Comparison of ENCODE assay signal across 1 cellular context in the genomic region with DNA sequence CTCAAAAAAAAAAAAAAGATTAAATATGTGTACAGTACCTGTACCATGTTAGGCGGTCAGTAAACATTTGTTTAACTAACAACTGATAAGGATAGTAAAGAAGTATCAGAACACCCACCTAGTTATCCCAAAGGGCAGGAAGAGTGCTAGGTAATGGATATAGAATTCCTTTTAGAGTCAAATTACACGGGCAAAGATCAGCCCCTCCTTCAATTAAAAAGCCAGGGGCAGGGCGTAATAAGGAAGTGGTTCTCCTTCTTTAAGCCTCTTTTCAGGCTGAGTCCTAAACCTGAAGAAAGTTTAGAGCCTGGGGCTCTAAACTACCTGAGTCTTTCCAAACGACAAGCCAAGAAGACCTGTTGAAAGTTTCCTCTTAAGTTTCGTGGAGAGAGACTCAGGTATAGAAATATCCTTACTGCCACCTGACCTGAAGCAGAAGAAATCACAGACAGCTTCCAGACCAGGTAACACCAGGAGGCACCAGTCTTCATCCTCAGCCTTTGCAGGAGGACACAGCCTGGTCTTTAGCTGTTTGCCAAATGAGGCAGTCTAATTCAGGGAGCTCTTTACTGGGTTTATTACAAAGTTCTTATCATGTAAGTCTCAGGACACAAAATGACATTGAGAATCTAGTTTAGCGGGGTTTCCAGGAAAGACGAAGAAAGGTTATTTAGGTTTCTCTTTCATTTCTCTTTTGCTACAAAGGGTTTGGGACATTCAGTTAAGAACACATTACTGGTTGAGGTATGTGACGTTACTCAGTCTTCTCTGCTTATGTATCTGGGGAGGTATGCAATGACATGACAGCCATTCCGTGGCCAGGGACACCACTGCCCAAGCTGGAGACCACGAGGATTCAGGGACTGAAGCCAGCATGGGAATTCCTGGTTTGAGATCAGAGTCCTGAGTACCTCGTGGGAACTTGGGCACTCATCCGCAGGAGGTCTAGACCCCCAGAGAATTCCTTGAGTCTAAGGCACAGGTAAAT.
TF ChIP-seq lines count a peak whose summit lies in the region.

A gene with protein sequence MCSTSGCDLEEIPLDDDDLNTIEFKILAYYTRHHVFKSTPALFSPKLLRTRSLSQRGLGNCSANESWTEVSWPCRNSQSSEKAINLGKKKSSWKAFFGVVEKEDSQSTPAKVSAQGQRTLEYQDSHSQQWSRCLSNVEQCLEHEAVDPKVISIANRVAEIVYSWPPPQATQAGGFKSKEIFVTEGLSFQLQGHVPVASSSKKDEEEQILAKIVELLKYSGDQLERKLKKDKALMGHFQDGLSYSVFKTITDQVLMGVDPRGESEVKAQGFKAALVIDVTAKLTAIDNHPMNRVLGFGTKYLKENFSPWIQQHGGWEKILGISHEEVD (plus strand): TSS at position 266 of the 988 bp plus-strand sequence. CDS start 8,367 bp downstream, outside the sequence.

TF ChIP-seq in WTC11, 78 proteins besides CTCF, POLR2A, EP300 and RAD21 (continued from another document):
- TF ChIP-seq GRHL2 (CRISPR knock-in tag; IDR thresholded peaks at IDR 0.05; ENCODE audit: insufficient replicate concordance, severe bottlenecking) (no peak), EMX1 (CRISPR knock-in tag; IDR thresholded peaks at IDR 0.05) (no peak), NR1H2 (CRISPR knock-in tag; IDR thresholded peaks at IDR 0.05) (no peak), ZNF317 (CRISPR knock-in tag; IDR thresholded peaks at IDR 0.05; ENCODE audit: borderline replicate concordance, low read depth) (no peak), ESRRA (CRISPR knock-in tag; IDR thresholded peaks at IDR 0.05; ENCODE audit: borderline replicate concordance) (no peak), ZNF263 (CRISPR knock-in tag; IDR thresholded peaks at IDR 0.05; ENCODE audit: low read depth) (no peak), ZNF138 (CRISPR knock-in tag; conservative IDR thresholded peaks at IDR 0.05) (no peak)
- TF ChIP-seq, protein P1, sequence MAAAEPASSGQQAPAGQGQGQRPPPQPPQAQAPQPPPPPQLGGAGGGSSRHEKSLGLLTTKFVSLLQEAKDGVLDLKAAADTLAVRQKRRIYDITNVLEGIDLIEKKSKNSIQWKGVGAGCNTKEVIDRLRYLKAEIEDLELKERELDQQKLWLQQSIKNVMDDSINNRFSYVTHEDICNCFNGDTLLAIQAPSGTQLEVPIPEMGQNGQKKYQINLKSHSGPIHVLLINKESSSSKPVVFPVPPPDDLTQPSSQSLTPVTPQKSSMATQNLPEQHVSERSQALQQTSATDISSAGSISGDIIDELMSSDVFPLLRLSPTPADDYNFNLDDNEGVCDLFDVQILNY (CRISPR knock-in tag; IDR thresholded peaks at IDR 0.05): no peak
